12 cellular contexts compared by ENCODE assay signal in the genomic region with DNA sequence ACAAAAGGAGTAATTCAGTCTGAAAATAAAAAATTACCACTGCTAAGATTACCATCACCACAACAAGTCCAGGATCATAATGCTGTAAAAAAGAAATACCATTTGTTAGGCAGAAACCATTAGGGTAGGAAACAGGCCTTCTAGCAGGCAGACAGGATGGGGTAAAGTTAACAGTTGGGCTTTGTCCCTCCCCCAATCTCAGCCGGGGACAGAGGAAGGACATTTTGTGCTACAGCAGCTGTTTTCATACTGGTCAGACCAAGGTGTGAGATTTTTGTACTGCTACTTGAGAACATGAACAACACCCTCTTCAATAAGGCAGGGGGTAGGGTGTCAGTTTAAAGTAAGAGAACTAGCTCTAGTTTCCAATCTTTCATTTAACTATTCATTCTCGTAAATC. TPM values are rescaled to one million over a fixed set of nuclear protein-coding genes. Genes with fewer than 3 reads are reported as not detected.
DNase-seq lines count a peak whose midpoint lies in the region; ATAC-seq and TF ChIP-seq lines count a peak whose summit lies in the region.
"Had no signal": no experiment of that assay in that cellular context is flagged by ENCODE, and none has a peak within 500 bp of the region (broad histone marks: within the 10 kb centered on the region; RNA-seq: fewer than 3 reads in every experiment).

No MANE protein-coding gene starts in this region.

- H3K36me3 ChIP-seq in body of pancreas (replicated peaks in 1 of 2; ENCODE audit: insufficient read depth in 1 of 2, low read depth in 2 of 2) (peaks cover 3 to 8% of the 10 kb centered on the region in 2 donors), mesodermal cell (ENCODE audit: control insufficient read depth, insufficient read depth, low read length) (peaks cover 28% of the 10 kb centered on the region), upper lobe of right lung (peaks cover 30% of the 10 kb centered on the region)

- no peaks in the 10 kb centered on the region for H3K4me1 ChIP-seq in body of pancreas
- H3K4me1 ChIP-seq in mesodermal cell (ENCODE audit: control insufficient read depth, insufficient read depth, low read length, poor library complexity, severe bottlenecking), result peaks cover 12% of the 10 kb centered on the region
- H3K4me1 ChIP-seq in upper lobe of right lung, result peaks cover 22% of the 10 kb centered on the region

- no peak for ATAC-seq in body of pancreas
- peak; percentile 87 for ATAC-seq in upper lobe of right lung
- no peak for ATAC-seq in GM21526 (IDR thresholded peaks at IDR 0.05; ENCODE audit: low FRiP score, unreplicated experiment)

- no peak overlapping the region for H3K27ac ChIP-seq in body of pancreas
- H3K27ac ChIP-seq in mesodermal cell (ENCODE audit: low read depth, low read length, severe bottlenecking), result peak overlapping the region; percentile 41
- H3K27ac ChIP-seq in upper lobe of right lung, result peak overlapping the region; percentile 32
- H3K27ac ChIP-seq: adrenal gland, VCaP had no signal

- no peak for TF ChIP-seq POLR2A in body of pancreas (IDR thresholded peaks at IDR 0.05)

- H3K27me3 ChIP-seq in body of pancreas, result no peaks in the 10 kb centered on the region
- H3K27me3 ChIP-seq in upper lobe of right lung, result no peaks in the 10 kb centered on the region
- H3K27me3 ChIP-seq: adrenal gland had no signal

- H3K9me3 ChIP-seq in body of pancreas (no peaks in the 10 kb centered on the region), mesodermal cell (ENCODE audit: control insufficient read depth, low read length) (no peaks in the 10 kb centered on the region), upper lobe of right lung (no peaks in the 10 kb centered on the region)
- H3K9me3 ChIP-seq: adrenal gland had no signal

- WGBS in body of pancreas, 2 donors, result 44 to 55% methylated on average over 2 of the region's 2 CpGs
- no CpG with 5 or more reads among the region's 2 CpGs for WGBS in mesodermal cell (ENCODE audit: insufficient coverage in 2 of 2), 2 experiments

- intact Hi-C loops in body of pancreas (cut with DNase I) (no loop called here), upper lobe of right lung (cut with DNase I) (no loop called here)

- no peak overlapping the region for H3K4me3 ChIP-seq in body of pancreas
- no peak overlapping the region for H3K4me3 ChIP-seq in mesodermal cell (ENCODE audit: extremely low read depth, insufficient read depth, low read length, poor library complexity, severe bottlenecking)
- no peak overlapping the region for H3K4me3 ChIP-seq in upper lobe of right lung
- H3K4me3 ChIP-seq: adrenal gland had no signal

- DNase-seq in stimulated activated CD8-positive, alpha-beta memory T cell treated with anti-CD3 and anti-CD28 coated beads, Interleukin-12 subunit alpha, Interleukin-12 subunit beta, amount 100 ng/mL, for 1 hour (ENCODE audit: low read depth), result peak; percentile 10
- no peak for DNase-seq in stimulated activated CD8-positive, alpha-beta memory T cell treated with anti-CD3 and anti-CD28 coated beads, Interleukin-4, amount 100 ng/mL, for 48 hours
- peak in 3 of 4 donors; percentile 13 to 26 (median 25) for DNase-seq in body of pancreas
- no peak for DNase-seq in upper lobe of right lung
- DNase-seq in CD1c-positive myeloid dendritic cell (ENCODE audit: extremely low spot score), result no peak
- no peak for DNase-seq in RKO (ENCODE audit: low spot score)
- DNase-seq: NCI-H1105 had no signal

- TF ChIP-seq CTCF in body of pancreas (IDR thresholded peaks at IDR 0.05) (no peak), upper lobe of right lung (IDR thresholded peaks at IDR 0.05) (no peak)

RNA-seq across cellular contexts. Expression of a gene that starts 49.2 kb away (rescaled TPM):
- total RNA-seq in body of pancreas (1 to 10 TPM in 1 of 2 donors, under 1 TPM in 1; 0.33 to 1.8 TPM), upper lobe of right lung (4.6 TPM)
- 7.7 TPM for polyA plus RNA-seq in mesodermal cell (2013, experiment 1 of 2)
- polyA plus RNA-seq in mesodermal cell (2013, experiment 2 of 2), result 5.1 TPM
- polyA plus RNA-seq: keratinocyte had no signal

Comparison
In these comparisons a context has a peak if more than half of its experiments do, and no peak if none do; other contexts are left out.
1. DNase-seq: peak in stimulated activated CD8-positive, alpha-beta memory T cell treated with anti-CD3 and anti-CD28 coated beads, Interleukin-12 subunit alpha, Interleukin-12 subunit beta, amount 100 ng/mL, for 1 hour (single experiment) and body of pancreas (3 of 4); none in stimulated activated CD8-positive, alpha-beta memory T cell treated with anti-CD3 and anti-CD28 coated beads, Interleukin-4, amount 100 ng/mL, for 48 hours (single experiment), upper lobe of right lung (single experiment), CD1c-positive myeloid dendritic cell (single experiment) and RKO (single experiment).
2. H3K27ac ChIP-seq: peak in mesodermal cell (single experiment) and upper lobe of right lung (single experiment); none in body of pancreas (0 of 4).